Comparison of ENCODE assay signal across 9 cellular contexts in the genomic region with DNA sequence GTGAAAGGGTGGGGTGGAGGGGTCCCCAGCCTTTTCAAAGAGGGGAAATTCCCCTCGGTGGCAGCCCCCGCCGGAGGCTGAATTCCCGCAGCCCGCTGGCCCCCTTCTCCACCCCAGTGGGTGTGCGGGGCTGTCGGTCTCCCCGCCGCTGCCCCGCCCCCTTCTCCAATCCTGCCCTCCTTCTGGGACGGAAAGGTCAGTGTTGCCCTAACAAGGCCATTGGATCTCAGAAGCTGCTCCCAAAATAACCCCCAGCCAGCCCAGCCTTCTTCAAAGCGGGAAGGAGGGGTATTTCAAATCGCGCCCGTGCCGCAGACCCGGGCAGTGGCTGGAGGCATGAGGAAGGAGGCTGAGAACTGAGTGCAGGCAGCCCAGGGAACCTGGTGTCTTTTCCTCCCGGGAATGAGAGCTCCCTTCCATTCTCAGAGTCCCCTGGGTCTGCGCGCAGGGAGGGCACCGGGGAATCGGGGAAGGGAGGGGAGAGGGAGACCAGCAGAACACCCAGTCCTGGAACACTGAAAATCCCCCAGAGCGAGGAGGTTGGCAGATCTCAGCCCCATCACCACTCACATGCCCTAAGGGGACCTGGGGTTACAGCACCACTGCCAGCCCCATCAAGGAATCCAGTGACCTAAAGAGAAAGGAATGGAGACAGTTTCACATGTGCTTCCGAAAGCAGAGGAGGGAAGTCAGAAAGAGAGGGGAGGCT. TPM values are rescaled to one million over a fixed set of nuclear protein-coding genes. Genes with fewer than 3 reads are reported as not detected.
DNase-seq lines count a peak whose midpoint lies in the region; ATAC-seq, FAIRE-seq and TF ChIP-seq lines count a peak whose summit lies in the region.
"Had no signal": no experiment of that assay in that cellular context is flagged by ENCODE, and none has a peak within 500 bp of the region (broad histone marks: within the 10 kb centered on the region; RNA-seq: fewer than 3 reads in every experiment).

A gene (minus strand): TSS at position 135 of the 709 bp plus-strand sequence. CDS start 483 bp downstream, outside the sequence.

- 0 out of 2 replicates have a peak within 1 kb of the TSS, but pooled peaks have one; percentile 26 for H4K8ac ChIP-seq in H1 (ENCODE audit: extremely low read depth, insufficient read depth, low read length)

- no peaks in the 10 kb centered on the region for H3K79me2 ChIP-seq in H1 (ENCODE audit: control insufficient read depth in 1 of 2, insufficient read depth in 2 of 2, low read length in 2 of 2)
- H3K79me2 ChIP-seq in Karpas-422 (ENCODE audit: low read length) = no peaks in the 10 kb centered on the region

- H3K14ac ChIP-seq in H1 (ENCODE audit: insufficient read length) = no peak within 1 kb of the TSS

- no peak within 1 kb of the TSS for H3K23ac ChIP-seq in H1 (ENCODE audit: insufficient read length)

- peak within 1 kb of the TSS; percentile 63; the same call in 1 of the 2 replicates for H2BK15ac ChIP-seq in H1 (ENCODE audit: low read length)

- TF ChIP-seq CTCF in H1 (IDR thresholded peaks at IDR 0.05; ENCODE audit: control extremely low read depth in 1 of 3, insufficient read depth in 1 of 3, low read depth in 1 of 3, low read length in 3 of 3) = no peak
- no peak for TF ChIP-seq CTCF in vagina (IDR thresholded peaks at IDR 0.05)

- H3K36me3 ChIP-seq in H1 (ENCODE audit: control insufficient read depth in 2 of 4, insufficient read depth in 4 of 4, low read length in 3 of 4) = no peaks in the 10 kb centered on the region
- no peaks in the 10 kb centered on the region for H3K36me3 ChIP-seq in mesodermal cell (ENCODE audit: control insufficient read depth, insufficient read depth, low read length)
- H3K36me3 ChIP-seq in vagina = no peaks in the 10 kb centered on the region
- H3K36me3 ChIP-seq in Karpas-422 (ENCODE audit: insufficient read depth, low read length) = no peaks in the 10 kb centered on the region

- peaks cover 0 to 4% (median 1%) of the 10 kb centered on the region in 4 experiments; a peak in 2 of 7 replicates for H3K27me3 ChIP-seq in H1 (replicated peaks in 1 of 4; ENCODE audit: control insufficient read depth in 3 of 4, extremely low read depth in 1 of 4, insufficient read depth in 3 of 4, low read length in 3 of 4)
- H3K27me3 ChIP-seq in vagina = no peaks in the 10 kb centered on the region
- no peaks in the 10 kb centered on the region for H3K27me3 ChIP-seq in Karpas-422 (ENCODE audit: low read length)

- 10% methylated on average over 13 of the region's 24 CpGs; no CpG with 5 or more reads in 1 of the 2 experiments for WGBS in H1 (ENCODE audit: extremely low coverage in 1 of 2, insufficient coverage in 1 of 2, insufficient read length in 1 of 2, insufficient replicate concordance in 2 of 2, low coverage in 1 of 2, low lambda C conversion rate in 2 of 2, missing lambda C conversion rate in 1 of 2), 2 experiments
- 0% methylated on average over 5 to 11 of the region's 24 CpGs for WGBS in mesodermal cell (ENCODE audit: insufficient coverage in 2 of 2), 2 experiments

- H3K79me1 ChIP-seq in H1 (ENCODE audit: low read depth, low read length) = no peaks in the 10 kb centered on the region

- H2BK12ac ChIP-seq in H1 (ENCODE audit: low read depth, low read length) = peak within 1 kb of the TSS; percentile 65; the same call in 1 of the 2 replicates

- no peak within 1 kb of the TSS for H4K5ac ChIP-seq in H1 (ENCODE audit: insufficient read length, low read depth, low read length)

- TF ChIP-seq POLR2A in H1 (IDR thresholded peaks at IDR 0.05; ENCODE audit: control extremely low read depth in 1 of 2, low read depth in 2 of 2, low read length in 2 of 2) (no peak; a peak in 1 of 3 replicates), vagina (IDR thresholded peaks at IDR 0.05) (no peak)

- H3K4me3 ChIP-seq in H1 (ENCODE audit: extremely low read depth in 1 of 4, insufficient read depth in 2 of 4, low read depth in 3 of 4, low read length in 4 of 4) (peak within 1 kb of the TSS; percentile 27 to 66 (median 46)), mesodermal cell (ENCODE audit: extremely low read depth, insufficient read depth, low read length, poor library complexity, severe bottlenecking) (peak within 1 kb of the TSS; percentile 56), vagina (peak within 1 kb of the TSS; percentile 43 to 46), Karpas-422 (ENCODE audit: low read length) (no peak within 1 kb of the TSS)

- no peak within 1 kb of the TSS for H2AK5ac ChIP-seq in H1 (ENCODE audit: low read depth, low read length)

- DNase-seq in AG08396 (ENCODE audit: low spot score) = peak; percentile 77
- peak; percentile 70 for DNase-seq in NCI-H460 (ENCODE audit: extremely low read depth, low read depth)
- DNase-seq in H1 (ENCODE audit: low read depth in 1 of 2, low spot score in 2 of 2) = peak in 1 of 2 experiments; percentile 77
- DNase-seq in vagina (ENCODE audit: extremely low spot score in 2 of 2) = no peak
- DNase-seq in Karpas-422 = no peak
- DNase-seq in NCI-H510A (lab: John Stamatoyannopoulos, UW) = no peak

- peak within 1 kb of the TSS; percentile 57; the same call in 1 of the 2 replicates for H2BK5ac ChIP-seq in H1 (ENCODE audit: low read depth, low read length)

- H3K27ac ChIP-seq in H1 (ENCODE audit: low read depth, low read length) (no peak within 1 kb of the TSS), mesodermal cell (ENCODE audit: low read depth, low read length, severe bottlenecking) (peak within 1 kb of the TSS; percentile 97), vagina (peak within 1 kb of the TSS; percentile 78), Karpas-422 (ENCODE audit: low read length) (no peak within 1 kb of the TSS)

- H2BK120ac ChIP-seq in H1 (replicated peaks; ENCODE audit: low read depth, low read length) = no peak within 1 kb of the TSS

- peaks cover 0 to 4% of the 10 kb centered on the region in 2 experiments for H4K20me1 ChIP-seq in H1 (replicated peaks in 1 of 2; ENCODE audit: control insufficient read depth in 1 of 2, insufficient read depth in 2 of 2, low read length in 2 of 2)
- H4K20me1 ChIP-seq in Karpas-422 (ENCODE audit: insufficient read depth, low read depth, low read length) = no peaks in the 10 kb centered on the region

- no peaks in the 10 kb centered on the region for H3K9me2 ChIP-seq in Karpas-422 (replicated peaks; ENCODE audit: insufficient read depth, low read length)

- H3K4me2 ChIP-seq in H1 (ENCODE audit: insufficient read depth in 1 of 2, low read depth in 2 of 2, low read length in 2 of 2) (peak within 1 kb of the TSS; percentile 73 to 82), Karpas-422 (ENCODE audit: low read depth, low read length, poor library complexity, severe bottlenecking) (no peak within 1 kb of the TSS)

- no peak within 1 kb of the TSS for H3K56ac ChIP-seq in H1 (replicated peaks; ENCODE audit: insufficient read length, low read depth, low read length)

- H3K9ac ChIP-seq in H1 (replicated peaks in 1 of 4; ENCODE audit: extremely low read depth in 1 of 4, low read depth in 3 of 4, low read length in 3 of 4) (peak within 1 kb of the TSS in 3 of 4 experiments; percentile 18 to 36 (median 20); a peak in 5 of 7 replicates), Karpas-422 (ENCODE audit: low read length) (no peak within 1 kb of the TSS)

- intact Hi-C loops in vagina (cut with DNase I) = no loop called here

- peak within 1 kb of the TSS; percentile 14 for H4K91ac ChIP-seq in H1 (replicated peaks; ENCODE audit: insufficient read length, low read length)

- TF ChIP-seq EP300 in H1 (IDR thresholded peaks at IDR 0.05; ENCODE audit: borderline replicate concordance in 1 of 2, low read depth in 2 of 2, low read length in 2 of 2) = no peak

- no peak for TF ChIP-seq RAD21 in H1 (IDR thresholded peaks at IDR 0.05 in 1 of 2, conservative IDR thresholded peaks at IDR 0.05 in 1 of 2; ENCODE audit: low read depth in 2 of 2, low read length in 2 of 2)

- peaks cover 21% of the 10 kb centered on the region for H3K23me2 ChIP-seq in H1 (ENCODE audit: low read depth, low read length)

- no peaks in the 10 kb centered on the region for H3K9me3 ChIP-seq in H1 (ENCODE audit: insufficient read depth in 2 of 2, low read depth in 1 of 2, low read length in 1 of 2)
- no peaks in the 10 kb centered on the region for H3K9me3 ChIP-seq in mesodermal cell (ENCODE audit: control insufficient read depth, low read length)
- no peaks in the 10 kb centered on the region for H3K9me3 ChIP-seq in vagina
- H3K9me3 ChIP-seq in Karpas-422 (ENCODE audit: low read length) = no peaks in the 10 kb centered on the region

- peak within 1 kb of the TSS; percentile 70 for H2AFZ ChIP-seq in H1 (ENCODE audit: low read length)
- H2AFZ ChIP-seq in Karpas-422 (ENCODE audit: low read length) = no peak within 1 kb of the TSS

- FAIRE-seq in H1 (lab: Jason Lieb, UNC) = no peak
- FAIRE-seq: colon had no signal

- H3K18ac ChIP-seq in H1 (ENCODE audit: extremely low read depth, low read length) = peak within 1 kb of the TSS; percentile 83

- POLR2A ChIA-PET in H1 (lab: Charles Lee; ENCODE audit: partially characterized antibody) = interaction anchor here (0.6 to 1.7 kb wide), 9 partner anchors 16 to 75 kb away, joined by 3 to 6 read pairs (median 4); a partner anchor contains a TSS

- CTCF ChIA-PET in H1 (lab: Charles Lee; ENCODE audit: partially characterized antibody) = interaction anchor here (0.9 to 17.7 kb wide), 6 partner anchors 32 to 73 kb away, joined by 4 to 512 read pairs (median 6); no protein-coding TSS in a partner anchor

- H2BK20ac ChIP-seq in H1 (ENCODE audit: low read length) = no peak within 1 kb of the TSS

- ATAC-seq in HG02840 (IDR thresholded peaks at IDR 0.05; ENCODE audit: low FRiP score, unreplicated experiment) = no peak

- no peak within 1 kb of the TSS for H3K4ac ChIP-seq in H1 (replicated peaks; ENCODE audit: insufficient read length, low read depth, low read length)

- H3K4me1 ChIP-seq in H1 (replicated peaks in 1 of 4; ENCODE audit: control insufficient read depth in 3 of 4, insufficient read depth in 4 of 4, low read length in 3 of 4) (peaks cover 0 to 13% (median 6%) of the 10 kb centered on the region in 4 experiments; a peak in 5 of 7 replicates), mesodermal cell (ENCODE audit: control insufficient read depth, insufficient read depth, low read length, poor library complexity, severe bottlenecking) (peaks cover 52% of the 10 kb centered on the region), vagina (peaks cover 25% of the 10 kb centered on the region), Karpas-422 (ENCODE audit: low read length) (no peaks in the 10 kb centered on the region)

RNA-seq across cellular contexts. Expression of the gene that starts here (rescaled TPM):
- total RNA-seq in NCI-H460 (2014; rRNA removed; shearing (Covaris generic)) = 1.4 and 1.7 TPM in 2 replicates
- polyA plus RNA-seq in NCI-H460 (2014; cell fraction: nucleus; rRNA removed) = 0.91 and 1.7 TPM in 2 replicates
- total RNA-seq in H1 (2021; fragmentation: NEBNext Ultra II Directional; extraction: Animal tissue kit (Norgen Biotek cat#: 25700)) = 1.3 and 1.5 TPM in 2 replicates
- 0.59 and 0.83 TPM in 2 replicates for polyA plus RNA-seq in H1 (2011; rRNA removed)
- polyA plus RNA-seq in H1 (2011; cell fraction: cytosol; rRNA removed) = 0.85 TPM
- 1.3 TPM for polyA plus RNA-seq in H1 (2011; cell fraction: nucleus; rRNA removed)
- polyA plus RNA-seq in H1 (2012, experiment 1 of 2) = 0.54 to 1.0 TPM (median 0.76 TPM) in 4 replicates
- polyA plus RNA-seq in H1 (2012, experiment 2 of 2) = 0.39 TPM
- polyA plus RNA-seq in H1 (2013, experiment 1 of 2) = 0.43 TPM
- 0.39 TPM for polyA plus RNA-seq in H1 (2013, experiment 2 of 2)
- polyA minus RNA-seq in H1 (2011; rRNA and poly(A)+ RNA removed) = 0.83 and 0.91 TPM in 2 replicates
- polyA minus RNA-seq in H1 (2011; cell fraction: cytosol; rRNA and poly(A)+ RNA removed) = 1.0 TPM
- polyA minus RNA-seq in H1 (2011; cell fraction: nucleus; rRNA and poly(A)+ RNA removed) = 1.6 TPM
- polyA plus RNA-seq in mesodermal cell (2013, experiment 1 of 2) = 5.5 TPM
- polyA plus RNA-seq in mesodermal cell (2013, experiment 2 of 2) = 5.6 TPM
- total RNA-seq in vagina = 13.8 TPM
- not detected in 2 replicates for total RNA-seq in Karpas-422 (2014; rRNA removed; shearing (Covaris generic); ENCODE audit: low replicate concordance)

Comparison
In these comparisons a context has a peak if more than half of its experiments do, and no peak if none do; other contexts are left out.
1. DNase-seq: peak in AG08396 (single experiment) and NCI-H460 (single experiment); none in vagina (0 of 2), Karpas-422 (single experiment) and NCI-H510A (single experiment).
2. H3K27ac ChIP-seq: peak in mesodermal cell (single experiment) and vagina (single experiment); none in H1 (single experiment) and Karpas-422 (single experiment).